Comparison of ENCODE assay signal across 2 cellular contexts in the genomic region with DNA sequence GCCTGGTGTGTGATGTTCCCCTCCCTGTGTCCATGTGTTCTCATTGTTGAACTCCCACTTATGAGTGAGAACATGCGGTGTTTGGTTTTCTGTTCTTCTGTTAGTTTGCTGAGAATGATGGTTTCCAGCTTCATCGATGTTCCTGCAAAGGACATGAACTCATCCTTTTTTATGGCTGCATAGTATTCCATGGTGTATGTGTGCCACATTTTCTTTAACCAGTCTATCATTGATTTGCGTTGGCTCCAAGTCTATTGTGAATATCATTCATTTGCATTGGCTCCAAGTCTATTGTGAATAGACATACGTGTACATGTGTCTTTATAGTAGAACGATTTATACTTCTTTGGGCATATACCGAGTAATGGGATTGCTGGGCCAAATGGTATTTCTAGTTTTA. TPM values are rescaled to one million over a fixed set of nuclear protein-coding genes. Genes with fewer than 3 reads are reported as not detected.
"Had no signal": no experiment of that assay in that cellular context is flagged by ENCODE, and none has a peak within 500 bp of the region (broad histone marks: within the 10 kb centered on the region; RNA-seq: fewer than 3 reads in every experiment).

No MANE protein-coding gene starts in this region.

RNA-seq across cellular contexts. Expression of gene PIP, which starts 18.8 kb away (rescaled TPM):
- total RNA-seq: G401, GM12878 had no signal
- polyA plus RNA-seq: GM12878 had no signal

RNA-seq across cellular contexts. Expression of gene TAS2R39, which starts 32.5 kb away (rescaled TPM):
- total RNA-seq: G401, GM12878 had no signal
- polyA plus RNA-seq: GM12878 had no signal
